ENCODE assay signal across 27 cellular contexts in genomic region chr14:101988377-101988776, GRCh38. TPM values are rescaled to one million over a fixed set of nuclear protein-coding genes. Genes with fewer than 3 reads are reported as not detected.
A peak's percentile ranks its signal among the peaks of the same experiment; 100 is the strongest.
DNase-seq lines count a peak whose midpoint lies in the region; ATAC-seq, FAIRE-seq and TF ChIP-seq lines count a peak whose summit lies in the region.
"Had no signal": no experiment of that assay in that cellular context is flagged by ENCODE, and none has a peak within 500 bp of the region (broad histone marks: within the 10 kb centered on the region; RNA-seq: fewer than 3 reads in every experiment).

No MANE protein-coding gene starts in this region.

- no peak overlapping the region for H3K9ac ChIP-seq in endothelial cell of umbilical vein (replicated peaks; ENCODE audit: extremely low read depth, insufficient read depth, low read length)
- H3K9ac ChIP-seq: BLaER1 treated with 17β-estradiol and CSF1 and Interleukin-3, amounts not matched to agents 10 nM and 100 nM had no signal

- H3K4me3 ChIP-seq in HEK293 (ENCODE audit: low read depth, low read length) (no peak overlapping the region), endothelial cell of umbilical vein (replicated peaks in 1 of 3; ENCODE audit: insufficient read depth in 1 of 3, low read depth in 1 of 3, low read length in 3 of 3) (no peak overlapping the region)
- H3K4me3 ChIP-seq: A549; BLaER1 treated with 17β-estradiol and CSF1 and Interleukin-3, amounts not matched to agents 10 nM and 100 nM; GM12878; HAP-1; SJSA1 had no signal

- H3K4me1 Mint-ChIP-seq in activated T-cell treated with anti-CD3 and anti-CD28 coated beads, Interleukin-2, amount 50 U/mL, for 24 hours (ENCODE audit: low read depth) = peaks cover 8% of the 10 kb centered on the region
- peaks cover 6% of the 10 kb centered on the region for H3K4me1 Mint-ChIP-seq in activated T-cell treated with anti-CD3 and anti-CD28 coated beads, Interleukin-2, amount 50 U/mL, for 4 hours (ENCODE audit: low read depth)
- H3K4me1 Mint-ChIP-seq in T-helper 2 cell treated with Interferon-gamma antibody and Interleukin-4, amounts not matched to agents 5 μg/mL and 100 μg/mL, for 36 hours (ENCODE audit: low read depth) = peaks cover 23% of the 10 kb centered on the region

- no TSS peak for BruUV-seq in endothelial cell of umbilical vein (replicated peaks; lab: Mats Ljungman, UMichigan)

- no peak overlapping the region for H3K4me3 Mint-ChIP-seq in activated T-cell treated with anti-CD3 and anti-CD28 coated beads, Interleukin-2, amount 50 U/mL, for 24 hours
- H3K4me3 Mint-ChIP-seq in activated T-cell treated with anti-CD3 and anti-CD28 coated beads, Interleukin-2, amount 50 U/mL, for 4 hours = no peak overlapping the region
- peak overlapping the region; percentile 1 for H3K4me3 Mint-ChIP-seq in T-helper 2 cell treated with Interferon-gamma antibody and Interleukin-4, amounts not matched to agents 5 μg/mL and 100 μg/mL, for 36 hours
- H3K4me3 Mint-ChIP-seq: CD4-positive, alpha-beta T cell had no signal

- H3K4me2 ChIP-seq in endothelial cell of umbilical vein (ENCODE audit: insufficient read depth, low read length) = no peak overlapping the region
- H3K4me2 ChIP-seq: A549; BLaER1 treated with 17β-estradiol and CSF1 and Interleukin-3, amounts not matched to agents 10 nM and 100 nM had no signal

- H2AFZ ChIP-seq in endothelial cell of umbilical vein (ENCODE audit: low read depth, low read length) = no peak overlapping the region

- no peaks in the 10 kb centered on the region for H3K9me1 ChIP-seq in endothelial cell of umbilical vein (replicated peaks; ENCODE audit: control insufficient read depth, extremely low read depth, insufficient read depth, low read length)

- peaks cover 90% of the 10 kb centered on the region for H3K36me3 Mint-ChIP-seq in activated T-cell treated with anti-CD3 and anti-CD28 coated beads, Interleukin-2, amount 50 U/mL, for 24 hours (ENCODE audit: low read depth)
- peaks cover 46% of the 10 kb centered on the region for H3K36me3 Mint-ChIP-seq in activated T-cell treated with anti-CD3 and anti-CD28 coated beads, Interleukin-2, amount 50 U/mL, for 4 hours (ENCODE audit: insufficient read depth)
- peaks cover 74% of the 10 kb centered on the region for H3K36me3 Mint-ChIP-seq in T-helper 2 cell treated with Interferon-gamma antibody and Interleukin-4, amounts not matched to agents 5 μg/mL and 100 μg/mL, for 36 hours (ENCODE audit: low read depth)

- no peaks in the 10 kb centered on the region for H3K27me3 Mint-ChIP-seq in activated T-cell treated with anti-CD3 and anti-CD28 coated beads, Interleukin-2, amount 50 U/mL, for 24 hours
- no peaks in the 10 kb centered on the region for H3K27me3 Mint-ChIP-seq in activated T-cell treated with anti-CD3 and anti-CD28 coated beads, Interleukin-2, amount 50 U/mL, for 4 hours (ENCODE audit: low read depth)
- H3K27me3 Mint-ChIP-seq in T-helper 2 cell treated with Interferon-gamma antibody and Interleukin-4, amounts not matched to agents 5 μg/mL and 100 μg/mL, for 36 hours (ENCODE audit: low read depth) = no peaks in the 10 kb centered on the region
- H3K27me3 Mint-ChIP-seq: CD4-positive, alpha-beta T cell had no signal

- no peaks in the 10 kb centered on the region for H3K9me3 Mint-ChIP-seq in activated T-cell treated with anti-CD3 and anti-CD28 coated beads, Interleukin-2, amount 50 U/mL, for 24 hours
- H3K9me3 Mint-ChIP-seq in activated T-cell treated with anti-CD3 and anti-CD28 coated beads, Interleukin-2, amount 50 U/mL, for 4 hours = no peaks in the 10 kb centered on the region
- H3K9me3 Mint-ChIP-seq in T-helper 2 cell treated with Interferon-gamma antibody and Interleukin-4, amounts not matched to agents 5 μg/mL and 100 μg/mL, for 36 hours = no peaks in the 10 kb centered on the region
- H3K9me3 Mint-ChIP-seq: CD4-positive, alpha-beta T cell had no signal

- dilution Hi-C loops in endothelial cell of umbilical vein (cut with MboI; ENCODE audit: extremely low pct_ligation_motif_present, low sequenced_read_pairs) = no loop called here

- no peaks in the 10 kb centered on the region for H3K9me3 ChIP-seq in HEK293 (ENCODE audit: control insufficient read depth, insufficient read depth, low read depth, low read length)
- H3K9me3 ChIP-seq in endothelial cell of umbilical vein (replicated peaks; ENCODE audit: control insufficient read depth, insufficient read depth, low read length) = no peaks in the 10 kb centered on the region
- H3K9me3 ChIP-seq: A549; BLaER1 treated with 17β-estradiol and CSF1 and Interleukin-3, amounts not matched to agents 10 nM and 100 nM; HAP-1; SJSA1 had no signal

- no peak for DNase-seq in activated T-cell treated with anti-CD3 and anti-CD28 coated beads, Interleukin-2, amount 50 U/mL, for 24 hours
- no peak for DNase-seq in activated T-cell treated with anti-CD3 and anti-CD28 coated beads, Interleukin-2, amount 50 U/mL, for 4 hours
- DNase-seq in T-helper 2 cell treated with Interferon-gamma antibody and Interleukin-4, amounts not matched to agents 5 μg/mL and 100 μg/mL, for 36 hours (ENCODE audit: low spot score) = no peak
- DNase-seq in endothelial cell of umbilical vein (ENCODE audit: low read depth, low spot score) (no peak), NCI-H1092 (lab: John Stamatoyannopoulos, UW) (no peak)
- DNase-seq: AML-193; CD4-positive, alpha-beta T cell; GOT3; NCI-H1048; NCI-H1417 treated with DMSO at 0.1 percent for 48 hours; NCI-H187; NCI-H2081 treated with DMSO at 0.1 percent for 48 hours; NCI-H2171; NCI-H226; NCI-H510A; NCI-H69; Right ventricle myocardium superior; RPMI8226 had no signal

- no peak for TF ChIP-seq POLR2A in endothelial cell of umbilical vein (IDR thresholded peaks at IDR 0.05; ENCODE audit: low read depth, low read length)

- H3K27me3 ChIP-seq in endothelial cell of umbilical vein (ENCODE audit: control insufficient read depth in 2 of 2, insufficient read depth in 2 of 2, low read length in 2 of 2) = no peaks in the 10 kb centered on the region
- H3K27me3 ChIP-seq: BLaER1 treated with 17β-estradiol and CSF1 and Interleukin-3, amounts not matched to agents 10 nM and 100 nM; SJSA1 had no signal

- H4K20me1 ChIP-seq in endothelial cell of umbilical vein (replicated peaks; ENCODE audit: control insufficient read depth, extremely low read depth, insufficient read depth, low read length) = no peaks in the 10 kb centered on the region

- peaks cover 65 to 88% of the 10 kb centered on the region in 2 experiments for H3K36me3 ChIP-seq in HEK293 (ENCODE audit: control insufficient read depth in 2 of 2, insufficient read depth in 1 of 2, low read length in 2 of 2)
- peaks cover 50 to 58% of the 10 kb centered on the region in 2 experiments for H3K36me3 ChIP-seq in endothelial cell of umbilical vein (ENCODE audit: control insufficient read depth in 2 of 2, extremely low read depth in 1 of 2, insufficient read depth in 2 of 2, low read length in 2 of 2)

- CTCF ChIA-PET in HEK293 (lab: Yijun Ruan, JAX) = interaction anchor here (0.6 kb wide), 1 partner anchor 29 kb away, joined by 3 read pairs; no protein-coding TSS in a partner anchor
- CTCF ChIA-PET in endothelial cell of umbilical vein (lab: Charles Lee) = no interaction called here

- no peaks in the 10 kb centered on the region for H3K4me1 ChIP-seq in HEK293 (ENCODE audit: control insufficient read depth, insufficient read depth, low read length)
- no peaks in the 10 kb centered on the region for H3K4me1 ChIP-seq in endothelial cell of umbilical vein (ENCODE audit: control insufficient read depth, extremely low read depth, insufficient read depth, low read length)
- H3K4me1 ChIP-seq: A549, HAP-1, SJSA1 had no signal

- intact Hi-C loops in endothelial cell of umbilical vein (cut with micrococcal nuclease) = no loop called here

- POLR2A ChIA-PET in HEK293 (lab: Yijun Ruan, JAX) (no interaction called here), endothelial cell of umbilical vein (lab: Charles Lee) (no interaction called here)

- no peak for ATAC-seq in activated T-cell treated with anti-CD3 and anti-CD28 coated beads, Interleukin-2, amount 50 U/mL, for 4 hours
- ATAC-seq in GM18502 (IDR thresholded peaks at IDR 0.05; ENCODE audit: poor library complexity, unreplicated experiment) = no peak
- ATAC-seq: A549, GM12878 had no signal

- TF ChIP-seq CTCF in HEK293 (tag by site-specific recombination; IDR thresholded peaks at IDR 0.05) = no peak
- TF ChIP-seq CTCF in endothelial cell of umbilical vein (IDR thresholded peaks at IDR 0.05; ENCODE audit: extremely low read depth in 1 of 2, insufficient read depth in 1 of 2, low read depth in 1 of 2, low read length in 2 of 2) = no peak

- H3K27ac ChIP-seq in HEK293 (ENCODE audit: extremely low read depth, low read depth, low read length) (no peak overlapping the region), endothelial cell of umbilical vein (ENCODE audit: insufficient read depth, low read depth, low read length) (no peak overlapping the region)
- H3K27ac ChIP-seq: A549; BLaER1 treated with 17β-estradiol and CSF1 and Interleukin-3, amounts not matched to agents 10 nM and 100 nM; HL-60; SJSA1 had no signal

- peak overlapping the region; percentile 73 for H3K27ac Mint-ChIP-seq in activated T-cell treated with anti-CD3 and anti-CD28 coated beads, Interleukin-2, amount 50 U/mL, for 24 hours
- no peak overlapping the region for H3K27ac Mint-ChIP-seq in T-helper 2 cell treated with Interferon-gamma antibody and Interleukin-4, amounts not matched to agents 5 μg/mL and 100 μg/mL, for 36 hours
- H3K27ac Mint-ChIP-seq: CD4-positive, alpha-beta T cell had no signal

- H3K79me2 ChIP-seq in endothelial cell of umbilical vein (ENCODE audit: control insufficient read depth, insufficient read depth, low read length) = peaks cover 7% of the 10 kb centered on the region

- FAIRE-seq in endothelial cell of umbilical vein (lab: Jason Lieb, UNC) = peak; percentile 35
- FAIRE-seq: A549, G401.6, GM12878 had no signal

TF ChIP-seq in HEK293, 187 proteins besides CTCF, POLR2A, EP300 and RAD21:
- 0 out of 2 replicates have a peak, but pooled peaks have one; percentile 35 for TF ChIP-seq PRDM1 (tag by site-specific recombination; IDR thresholded peaks at IDR 0.05)
- no peak for TF ChIP-seq ZNF146 (tag by site-specific recombination; IDR thresholded peaks at IDR 0.05)

TF ChIP-seq in endothelial cell of umbilical vein, 7 proteins besides CTCF, POLR2A, EP300 and RAD21 (continues in another document):
- no peak for TF ChIP-seq MAX (IDR thresholded peaks at IDR 0.05; ENCODE audit: insufficient read depth, insufficient read length)

RNA-seq across cellular contexts. Expression of gene DYNC1H1, which starts 24.0 kb away (rescaled TPM):
- 100 to 1,000 TPM; 198 to 211 (median 204) TPM for total RNA-seq in activated T-cell treated with anti-CD3 and anti-CD28 coated beads, Interleukin-2, amount 50 U/mL, for 4 hours
- 596 and 648 TPM in 2 replicates for total RNA-seq in endothelial cell of umbilical vein
- polyA plus RNA-seq in endothelial cell of umbilical vein = 235 and 254 TPM in 2 replicates
- 268 and 289 TPM in 2 replicates for polyA plus RNA-seq in endothelial cell of umbilical vein (2011; cell fraction: cytosol; rRNA removed)
- 442 and 586 TPM in 2 replicates for polyA plus RNA-seq in endothelial cell of umbilical vein (2011; cell fraction: nucleus; rRNA removed)
- 436 and 546 TPM in 2 replicates for polyA plus RNA-seq in endothelial cell of umbilical vein (2012)
- 733 and 844 TPM in 2 replicates for polyA minus RNA-seq in endothelial cell of umbilical vein
- 261 TPM for polyA minus RNA-seq in endothelial cell of umbilical vein (2011; cell fraction: cytosol; rRNA and poly(A)+ RNA removed)
- polyA minus RNA-seq in endothelial cell of umbilical vein (2011; cell fraction: nucleus; rRNA and poly(A)+ RNA removed) = 697 and 703 TPM in 2 replicates
